ENCODE assay signal across 10 cellular contexts in genomic region chr1:179175011-179175934, GRCh38. TPM values are rescaled to one million over a fixed set of nuclear protein-coding genes. Genes with fewer than 3 reads are reported as not detected.
DNase-seq lines count a peak whose midpoint lies in the region; ATAC-seq, FAIRE-seq and TF ChIP-seq lines count a peak whose summit lies in the region.
"Had no signal": no experiment of that assay in that cellular context is flagged by ENCODE, and none has a peak within 500 bp of the region (broad histone marks: within the 10 kb centered on the region; RNA-seq: fewer than 3 reads in every experiment).

No MANE protein-coding gene starts in this region.

- no peak for FAIRE-seq in RCC 7860 (lab: Jason Lieb, UNC)

- peaks cover 13% of the 10 kb centered on the region for H3F3A ChIP-seq in smooth muscle cell (ENCODE audit: low read depth)

- H3K9me3 Mint-ChIP-seq in HFFc6 = no peaks in the 10 kb centered on the region
- no peaks in the 10 kb centered on the region for H3K9me3 Mint-ChIP-seq in CD4-positive, alpha-beta T cell
- H3K9me3 Mint-ChIP-seq: naive thymus-derived CD8-positive, alpha-beta T cell had no signal

- peaks cover 55% of the 10 kb centered on the region for H3K4me1 Mint-ChIP-seq in HFFc6 (ENCODE audit: low read depth)
- peaks cover 7% of the 10 kb centered on the region for H3K4me1 Mint-ChIP-seq in CD4-positive, alpha-beta T cell (ENCODE audit: low read depth)

- no peaks in the 10 kb centered on the region; the same call in 1 of the 2 replicates for H3K36me3 Mint-ChIP-seq in HFFc6 (ENCODE audit: low read depth)
- H3K36me3 Mint-ChIP-seq in CD4-positive, alpha-beta T cell (ENCODE audit: low read depth) = no peaks in the 10 kb centered on the region

- no peaks in the 10 kb centered on the region for H3K27me3 Mint-ChIP-seq in HFFc6 (ENCODE audit: insufficient read depth)
- no peaks in the 10 kb centered on the region for H3K27me3 Mint-ChIP-seq in CD4-positive, alpha-beta T cell
- H3K27me3 Mint-ChIP-seq: naive thymus-derived CD8-positive, alpha-beta T cell had no signal

- peak overlapping the region; percentile 20; the same call in 1 of the 2 replicates for H3K4me3 Mint-ChIP-seq in HFFc6
- no peak overlapping the region for H3K4me3 Mint-ChIP-seq in CD4-positive, alpha-beta T cell
- H3K4me3 Mint-ChIP-seq: naive thymus-derived CD8-positive, alpha-beta T cell had no signal

- POLR2A ChIA-PET in CD4-positive, alpha-beta T cell (lab: Charles Lee) = no interaction called here

- TF ChIP-seq CTCF in HFFc6 (IDR thresholded peaks at IDR 0.05) (no peak), adrenal gland (IDR thresholded peaks at IDR 0.05) (no peak), left ventricle myocardium inferior (IDR thresholded peaks at IDR 0.05; ENCODE audit: borderline replicate concordance) (no peak), smooth muscle cell (IDR thresholded peaks at IDR 0.05; ENCODE audit: borderline replicate concordance, insufficient read depth, poor library complexity, severe bottlenecking) (no peak)
- no peak for TF ChIP-seq CTCF in CD4-positive, alpha-beta T cell (IDR thresholded peaks at IDR 0.05)

- ATAC-seq in CD4-positive, alpha-beta T cell (ENCODE audit: poor library complexity) = no peak
- ATAC-seq: naive thymus-derived CD8-positive, alpha-beta T cell had no signal

- no peaks in the 10 kb centered on the region for H3K9me3 ChIP-seq in adrenal gland (replicated peaks in 1 of 3)
- H3K9me3 ChIP-seq in left ventricle myocardium inferior (replicated peaks) = no peaks in the 10 kb centered on the region
- H3K9me3 ChIP-seq in smooth muscle cell (replicated peaks; ENCODE audit: low read depth) = no peaks in the 10 kb centered on the region
- H3K9me3 ChIP-seq in CD4-positive, alpha-beta T cell (ENCODE audit: control insufficient read depth, low read length) = no peaks in the 10 kb centered on the region

- WGBS in adrenal gland, 4 donors = 48 to 70% (median 64%) methylated on average over 4 to 5 of the region's 5 CpGs
- 35% methylated on average over 5 of the region's 5 CpGs for WGBS in smooth muscle cell (ENCODE audit: low lambda C conversion rate)

- DNase-seq in HFFc6 (peak; percentile 71), adrenal gland (peak in 2 of 7 donors; percentile 31 to 34), left ventricle myocardium inferior (no peak), smooth muscle cell (lab: John Stamatoyannopoulos, UW; ENCODE audit: unreplicated experiment) (no peak), NCI-H510A (lab: John Stamatoyannopoulos, UW) (no peak), NCI-H128 (lab: John Stamatoyannopoulos, UW; ENCODE audit: unreplicated experiment) (no peak), RCC 7860 (ENCODE audit: low spot score) (no peak)
- no peak for DNase-seq in CD4-positive, alpha-beta T cell
- DNase-seq: KG1; naive thymus-derived CD8-positive, alpha-beta T cell had no signal

- TF ChIP-seq POLR2A in adrenal gland (IDR thresholded peaks at IDR 0.05) = no peak

- H2AFZ ChIP-seq in smooth muscle cell (ENCODE audit: low read depth) = no peak overlapping the region

- H3K27ac ChIP-seq in adrenal gland (peak overlapping the region in 3 of 5 donors; percentile 7 to 72 (median 41)), left ventricle myocardium inferior (replicated peaks) (peak overlapping the region; percentile 67), smooth muscle cell (ENCODE audit: low read depth) (peak overlapping the region; percentile 97)
- H3K27ac ChIP-seq in CD4-positive, alpha-beta T cell (ENCODE audit: low read depth, low read length) = no peak overlapping the region

- H3K4me3 ChIP-seq in adrenal gland = no peak overlapping the region
- H3K4me3 ChIP-seq in left ventricle myocardium inferior = no peak overlapping the region
- no peak overlapping the region for H3K4me3 ChIP-seq in smooth muscle cell

- peak overlapping the region; percentile 85 for H3K9ac ChIP-seq in smooth muscle cell (ENCODE audit: low read depth)

- H3K4me2 ChIP-seq in smooth muscle cell = peak overlapping the region; percentile 57

- intact Hi-C loops in adrenal gland (cut with DNase I) = no loop called here
- intact Hi-C loops in left ventricle myocardium inferior (cut with micrococcal nuclease) = no loop called here
- intact Hi-C loops in CD4-positive, alpha-beta T cell (cut with DNase I, micrococcal nuclease) = no loop called here

- H3K36me3 ChIP-seq in adrenal gland (replicated peaks in 1 of 2) = no peaks in the 10 kb centered on the region
- H3K36me3 ChIP-seq in left ventricle myocardium inferior = no peaks in the 10 kb centered on the region
- no peaks in the 10 kb centered on the region for H3K36me3 ChIP-seq in smooth muscle cell (ENCODE audit: low read depth)

- no peaks in the 10 kb centered on the region for H4K20me1 ChIP-seq in smooth muscle cell (ENCODE audit: low read depth)

- peaks cover 7 to 27% of the 10 kb centered on the region in 2 donors for H3K4me1 ChIP-seq in adrenal gland (replicated peaks in 1 of 2)
- H3K4me1 ChIP-seq in left ventricle myocardium inferior = peaks cover 51% of the 10 kb centered on the region
- peaks cover 19% of the 10 kb centered on the region for H3K4me1 ChIP-seq in smooth muscle cell (ENCODE audit: low read depth)

- H3K79me2 ChIP-seq in smooth muscle cell (ENCODE audit: low read depth) = peaks cover 67% of the 10 kb centered on the region

- H3K27ac Mint-ChIP-seq in HFFc6 = peak overlapping the region; percentile 77
- no peak overlapping the region for H3K27ac Mint-ChIP-seq in CD4-positive, alpha-beta T cell

- no peaks in the 10 kb centered on the region for H3K27me3 ChIP-seq in adrenal gland
- H3K27me3 ChIP-seq in left ventricle myocardium inferior (ENCODE audit: low read depth) = no peaks in the 10 kb centered on the region
- H3K27me3 ChIP-seq in smooth muscle cell (ENCODE audit: low read depth) = no peaks in the 10 kb centered on the region
- H3K27me3 ChIP-seq in CD4-positive, alpha-beta T cell (ENCODE audit: control insufficient read depth, insufficient read depth, low read length) = no peaks in the 10 kb centered on the region

- CTCF ChIA-PET in CD4-positive, alpha-beta T cell (lab: Charles Lee) = interaction anchor here (0.6 to 0.7 kb wide), 2 partner anchors 19 to 124 kb away, joined by 3 to 4 read pairs; no protein-coding TSS in a partner anchor

RNA-seq across cellular contexts. Expression of gene ABL2, which starts 54.2 kb away (rescaled TPM):
- total RNA-seq in HFFc6 (2021; fragmentation: NEBNext Ultra II Directional; extraction: Animal tissue kit (Norgen Biotek cat#: 25700)) = 10 to 100 TPM; 54.1 to 65.9 (median 61.2) TPM
- total RNA-seq in adrenal gland (10 to 100 TPM in 6 of 8 donors, 1 to 10 TPM in 2; 8.8 to 21.0 (median 14.6) TPM), left ventricle myocardium inferior (9.0 TPM), smooth muscle cell (55.0 and 56.5 TPM in 2 replicates)
- polyA plus RNA-seq in adrenal gland (1 to 10 TPM; 2.9 to 7.2 (median 6.0) TPM), smooth muscle cell (16.5 and 38.9 TPM in 2 replicates)
- 10 to 100 TPM; 15.8 to 16.4 TPM for total RNA-seq in CD4-positive, alpha-beta T cell
